Comparison of ENCODE assay signal across 29 cellular contexts in the genomic region with DNA sequence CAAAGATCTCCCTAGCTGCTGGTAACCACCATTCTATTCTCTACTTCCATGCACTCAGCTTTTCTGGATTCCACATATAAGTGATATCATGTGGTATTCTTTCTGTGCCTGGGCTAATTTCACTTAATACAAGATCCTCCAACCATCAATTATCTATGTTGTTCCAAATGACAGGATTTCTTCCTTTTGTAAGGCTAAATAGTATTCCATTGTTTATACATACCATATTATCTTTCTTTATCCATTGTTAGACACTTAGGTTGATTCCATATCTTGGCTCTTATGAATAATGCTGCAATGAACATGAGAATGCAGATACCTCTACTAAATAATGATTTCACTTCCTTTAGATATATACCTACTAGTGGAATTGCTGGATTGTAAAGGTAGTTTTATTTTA.
"Had no signal": no experiment of that assay in that cellular context is flagged by ENCODE, and none has a peak within 500 bp of the region (broad histone marks: within the 10 kb centered on the region; RNA-seq: fewer than 3 reads in every experiment).

No MANE protein-coding gene starts in this region.

- ATAC-seq: stimulated activated effector memory CD8-positive, alpha-beta T cell treated with anti-CD3 and anti-CD28 coated beads, Interleukin-12 subunit alpha, Interleukin-12 subunit beta, amount 100 ng/mL, for 72 hours; stimulated activated memory B cell treated with anti-CD40 and anti-IgM and Interleukin-4, amounts not matched to agents 10 μg/mL and 1 μg/mL and 100 μg/mL, for 72 hours; stimulated activated naive B cell treated with anti-CD40 and anti-IgM and Interleukin-4, amounts not matched to agents 10 μg/mL and 1 μg/mL and 100 μg/mL, for 72 hours; stimulated activated naive CD8-positive, alpha-beta T cell treated with anti-CD3 and anti-CD28 coated beads, Interleukin-15, amount 100 ng/mL, for 72 hours; stimulated activated naive CD8-positive, alpha-beta T cell treated with anti-CD3 and anti-CD28 coated beads, Interleukin-15, Interleukin-2, amounts not matched to agents 100 U/mL and 50 U/mL, for 24 hours; upper lobe of right lung had no signal

- H3K9me3 Mint-ChIP-seq: stimulated activated memory B cell treated with anti-CD40 and anti-IgM and Interleukin-4, amounts not matched to agents 10 μg/mL and 1 μg/mL and 100 μg/mL, for 72 hours had no signal

- H3K27ac Mint-ChIP-seq: stimulated activated effector memory CD8-positive, alpha-beta T cell treated with anti-CD3 and anti-CD28 coated beads, Interleukin-12 subunit alpha, Interleukin-12 subunit beta, amount 100 ng/mL, for 72 hours; stimulated activated memory B cell treated with anti-CD40 and anti-IgM and Interleukin-4, amounts not matched to agents 10 μg/mL and 1 μg/mL and 100 μg/mL, for 72 hours; stimulated activated naive B cell treated with anti-CD40 and anti-IgM and Interleukin-4, amounts not matched to agents 10 μg/mL and 1 μg/mL and 100 μg/mL, for 72 hours; stimulated activated naive CD8-positive, alpha-beta T cell treated with anti-CD3 and anti-CD28 coated beads, Interleukin-15, amount 100 ng/mL, for 72 hours; stimulated activated naive CD8-positive, alpha-beta T cell treated with anti-CD3 and anti-CD28 coated beads, Interleukin-15, Interleukin-2, amounts not matched to agents 100 ng/mL and 50 ng/mL, for 24 hours; type B pancreatic cell had no signal

- FAIRE-seq: urothelium cell line had no signal

- H3K36me3 ChIP-seq: thoracic aorta, thyroid gland, upper lobe of right lung, uterus had no signal

- H3K9me3 ChIP-seq: stomach, suprapubic skin, testis, thoracic aorta, thyroid gland, tibial artery, tibial nerve, transverse colon, upper lobe of left lung, upper lobe of right lung, uterus, vagina had no signal

- DNase-seq: stimulated activated CD4-positive, alpha-beta T cell treated with anti-CD3 and anti-CD28 coated beads, Interleukin-2, amount 100 ng/mL, for 48 hours; stimulated activated CD4-positive, alpha-beta T cell treated with anti-CD3 and anti-CD28 coated beads, Interleukin-4, amount 100 ng/mL, for 1 hour; stimulated activated CD4-positive, alpha-beta T cell treated with anti-CD3 and anti-CD28 coated beads, Interleukin-4, amount 100 ng/mL, for 24 hours; stimulated activated CD4-positive, alpha-beta T cell treated with anti-CD3 and anti-CD28 coated beads, Interleukin-4, amount 100 ng/mL, for 4 hours; stimulated activated CD8-positive, alpha-beta memory T cell treated with anti-CD3 and anti-CD28 coated beads, Interleukin-4, amount 100 ng/mL, for 48 hours; stimulated activated naive B cell treated with anti-CD40 and anti-IgM and Interleukin-4, amounts not matched to agents 10 μg/mL and 1 μg/mL and 100 μg/mL, for 72 hours; stimulated activated naive CD4-positive, alpha-beta T cell; stimulated activated naive CD4-positive, alpha-beta T cell treated with Interleukin-2 at 50 U/mL for 16 hours; stimulated activated naive CD8-positive, alpha-beta T cell treated with anti-CD3 and anti-CD28 coated beads, Interleukin-15, amount 100 ng/mL, for 72 hours; stimulated activated naive CD8-positive, alpha-beta T cell treated with anti-CD3 and anti-CD28 coated beads, Interleukin-15, Interleukin-2, amounts not matched to agents 100 U/mL and 50 U/mL, for 24 hours; stomach; substantia nigra; testis; thyroid gland; tibial artery; transverse colon; trophoblast cell; upper lobe of left lung; upper lobe of right lung; uterus had no signal

- H3K27me3 Mint-ChIP-seq: stimulated activated memory B cell treated with anti-CD40 and anti-IgM and Interleukin-4, amounts not matched to agents 10 μg/mL and 1 μg/mL and 100 μg/mL, for 72 hours; stimulated activated naive B cell treated with anti-CD40 and anti-IgM and Interleukin-4, amounts not matched to agents 10 μg/mL and 1 μg/mL and 100 μg/mL, for 72 hours; stimulated activated naive CD8-positive, alpha-beta T cell treated with anti-CD3 and anti-CD28 coated beads, Interleukin-15, amount 100 ng/mL, for 72 hours; stimulated activated naive CD8-positive, alpha-beta T cell treated with anti-CD3 and anti-CD28 coated beads, Interleukin-15, Interleukin-2, amounts not matched to agents 100 ng/mL and 50 ng/mL, for 24 hours; type B pancreatic cell had no signal

- H3K4me1 ChIP-seq: suprapubic skin, testis, thyroid gland, upper lobe of right lung, uterus had no signal

- H3K4me3 ChIP-seq: stomach, suprapubic skin, testis, thoracic aorta, thyroid gland, tibial artery, tibial nerve, transverse colon, upper lobe of left lung, upper lobe of right lung, uterus, vagina had no signal

- H3K27me3 ChIP-seq: stomach, suprapubic skin, testis, thyroid gland, tibial artery, tibial nerve, transverse colon, upper lobe of left lung, upper lobe of right lung, uterus, vagina had no signal

- H3K27ac ChIP-seq: stomach, suprapubic skin, testis, thoracic aorta, thyroid gland, tibial artery, tibial nerve, transverse colon, upper lobe of right lung, uterus, vagina had no signal

- H3K4me3 Mint-ChIP-seq: stimulated activated effector memory CD8-positive, alpha-beta T cell treated with anti-CD3 and anti-CD28 coated beads, Interleukin-12 subunit alpha, Interleukin-12 subunit beta, amount 100 ng/mL, for 72 hours; stimulated activated memory B cell treated with anti-CD40 and anti-IgM and Interleukin-4, amounts not matched to agents 10 μg/mL and 1 μg/mL and 100 μg/mL, for 72 hours; stimulated activated naive B cell treated with anti-CD40 and anti-IgM and Interleukin-4, amounts not matched to agents 10 μg/mL and 1 μg/mL and 100 μg/mL, for 72 hours; stimulated activated naive CD8-positive, alpha-beta T cell treated with anti-CD3 and anti-CD28 coated beads, Interleukin-15, amount 100 ng/mL, for 72 hours; stimulated activated naive CD8-positive, alpha-beta T cell treated with anti-CD3 and anti-CD28 coated beads, Interleukin-15, Interleukin-2, amounts not matched to agents 100 ng/mL and 50 ng/mL, for 24 hours; type B pancreatic cell had no signal
